ENCODE assay signal across 22 cellular contexts in genomic region chr1:193281894-193282293, GRCh38.
DNase-seq lines count a peak whose midpoint lies in the region; FAIRE-seq and TF ChIP-seq lines count a peak whose summit lies in the region.
"Had no signal": no experiment of that assay in that cellular context is flagged by ENCODE, and none has a peak within 500 bp of the region (broad histone marks: within the 10 kb centered on the region; RNA-seq: fewer than 3 reads in every experiment).

No MANE protein-coding gene starts in this region.

- H3K4me1 ChIP-seq in small intestine (ENCODE audit: control insufficient read depth in 2 of 2, insufficient read depth in 1 of 2, low read depth in 1 of 2, low read length in 1 of 2) = no peaks in the 10 kb centered on the region
- H3K4me1 ChIP-seq: BE2C had no signal

- DNase-seq in A172 (ENCODE audit: low spot score) (peak; percentile 10), AG10803 (ENCODE audit: low read depth) (peak; percentile 12), mesothelial cell of epicardium (ENCODE audit: low spot score in 2 of 2, unreplicated experiment in 2 of 2) (no peak), small intestine (no peak), NCI-H2196 (lab: John Stamatoyannopoulos, UW; ENCODE audit: unreplicated experiment) (no peak)
- no peak for DNase-seq in T-helper 2 cell treated with Interferon-gamma antibody and Interleukin-4, amounts not matched to agents 5 μg/mL and 100 μg/mL, for 36 hours (ENCODE audit: low spot score)
- no peak for DNase-seq in stimulated activated CD4-positive, alpha-beta T cell treated with anti-CD3 and anti-CD28 coated beads, Interleukin-4, amount 100 ng/mL, for 1 hour
- DNase-seq: 8988T; BE2C; C1 segment of cervical spinal cord; CD4-positive, alpha-beta memory T cell; CD4-positive, CD25-positive, alpha-beta regulatory T cell; CD8-positive, alpha-beta memory T cell; COR-L47; DMS79 treated with DMSO at 0.1 percent for 48 hours; GF-D8 had no signal

- peaks cover 18% of the 10 kb centered on the region for H3K4me1 Mint-ChIP-seq in mesothelial cell of epicardium
- peaks cover 4% of the 10 kb centered on the region for H3K4me1 Mint-ChIP-seq in T-helper 2 cell treated with Interferon-gamma antibody and Interleukin-4, amounts not matched to agents 5 μg/mL and 100 μg/mL, for 36 hours (ENCODE audit: low read depth)
- H3K4me1 Mint-ChIP-seq: CD14-positive monocyte had no signal

- TF ChIP-seq CTCF in AG10803 (conservative IDR thresholded peaks at IDR 0.05; ENCODE audit: low read length) (no peak), mesothelial cell of epicardium (IDR thresholded peaks at IDR 0.05; ENCODE audit: unreplicated experiment) (no peak)

- H3K27me3 ChIP-seq in small intestine (ENCODE audit: control insufficient read depth in 2 of 2, insufficient read depth in 2 of 2, low read length in 2 of 2) = no peaks in the 10 kb centered on the region
- H3K27me3 ChIP-seq: BE2C, BLaER1 had no signal

- H3K9me3 Mint-ChIP-seq in mesothelial cell of epicardium = peaks cover 24% of the 10 kb centered on the region
- H3K9me3 Mint-ChIP-seq in T-helper 2 cell treated with Interferon-gamma antibody and Interleukin-4, amounts not matched to agents 5 μg/mL and 100 μg/mL, for 36 hours = no peaks in the 10 kb centered on the region
- H3K9me3 Mint-ChIP-seq: CD8-positive, alpha-beta memory T cell had no signal

- no peaks in the 10 kb centered on the region for H3K9me3 ChIP-seq in small intestine (ENCODE audit: control insufficient read depth, low read depth)
- H3K9me3 ChIP-seq: A549, BE2C, BLaER1 had no signal

- peaks cover 7% of the 10 kb centered on the region for H3K36me3 Mint-ChIP-seq in mesothelial cell of epicardium
- no peaks in the 10 kb centered on the region for H3K36me3 Mint-ChIP-seq in T-helper 2 cell treated with Interferon-gamma antibody and Interleukin-4, amounts not matched to agents 5 μg/mL and 100 μg/mL, for 36 hours (ENCODE audit: low read depth)
- H3K36me3 Mint-ChIP-seq: CD14-positive monocyte had no signal

- H3K4me3 Mint-ChIP-seq in mesothelial cell of epicardium = no peak overlapping the region
- H3K4me3 Mint-ChIP-seq in T-helper 2 cell treated with Interferon-gamma antibody and Interleukin-4, amounts not matched to agents 5 μg/mL and 100 μg/mL, for 36 hours = no peak overlapping the region
- H3K4me3 Mint-ChIP-seq: CD14-positive monocyte; CD4-positive, alpha-beta memory T cell; CD4-positive, CD25-positive, alpha-beta regulatory T cell; CD8-positive, alpha-beta memory T cell had no signal

- H3K27me3 Mint-ChIP-seq in mesothelial cell of epicardium (ENCODE audit: low read depth) = no peaks in the 10 kb centered on the region
- no peaks in the 10 kb centered on the region for H3K27me3 Mint-ChIP-seq in T-helper 2 cell treated with Interferon-gamma antibody and Interleukin-4, amounts not matched to agents 5 μg/mL and 100 μg/mL, for 36 hours (ENCODE audit: low read depth)
- H3K27me3 Mint-ChIP-seq: CD4-positive, alpha-beta memory T cell; CD4-positive, CD25-positive, alpha-beta regulatory T cell; CD8-positive, alpha-beta memory T cell had no signal

- H3K27ac ChIP-seq in small intestine (ENCODE audit: low read depth in 1 of 2, low read length in 1 of 2) = no peak overlapping the region
- H3K27ac ChIP-seq: A549, BLaER1 had no signal

- FAIRE-seq in small intestine (lab: Jason Lieb, UNC) = peak; percentile 47
- FAIRE-seq: A549, G401.6, GM12891, GM19239 had no signal

- H3K4me3 ChIP-seq in AG10803 (ENCODE audit: low read length) (no peak overlapping the region), small intestine (ENCODE audit: low read depth in 1 of 2, low read length in 2 of 2) (no peak overlapping the region)
- H3K4me3 ChIP-seq: A549, BLaER1 had no signal

- peak overlapping the region; percentile 39 for H3K27ac Mint-ChIP-seq in mesothelial cell of epicardium
- no peak overlapping the region for H3K27ac Mint-ChIP-seq in T-helper 2 cell treated with Interferon-gamma antibody and Interleukin-4, amounts not matched to agents 5 μg/mL and 100 μg/mL, for 36 hours
- H3K27ac Mint-ChIP-seq: CD14-positive monocyte; CD4-positive, CD25-positive, alpha-beta regulatory T cell; CD8-positive, alpha-beta memory T cell had no signal

- no peaks in the 10 kb centered on the region for H3K36me3 ChIP-seq in small intestine (ENCODE audit: control insufficient read depth in 2 of 2, insufficient read depth in 2 of 2, low read length in 2 of 2)
- H3K36me3 ChIP-seq: BE2C, BLaER1 had no signal

- 79 to 96% (median 95%) methylated on average over 1 of the region's 1 CpG for WGBS in small intestine, 3 donors

Comparison
In these comparisons a context has a peak if more than half of its experiments do, and no peak if none do; other contexts are left out.
1. DNase-seq: peak in A172 (single experiment) and AG10803 (single experiment); none in mesothelial cell of epicardium (0 of 2), small intestine (single experiment), T-helper 2 cell treated with Interferon-gamma antibody and Interleukin-4, amounts not matched to agents 5 μg/mL and 100 μg/mL, for 36 hours (single experiment), NCI-H2196 (single experiment) and stimulated activated CD4-positive, alpha-beta T cell treated with anti-CD3 and anti-CD28 coated beads, Interleukin-4, amount 100 ng/mL, for 1 hour (single experiment).